In genomic region chr13:30306762-30307193, GRCh38 we compare ENCODE assay signal across 8 cellular contexts. TPM values are rescaled to one million over a fixed set of nuclear protein-coding genes. Genes with fewer than 3 reads are reported as not detected.
DNase-seq lines count a peak whose midpoint lies in the region; ATAC-seq, FAIRE-seq and TF ChIP-seq lines count a peak whose summit lies in the region.

No MANE protein-coding gene starts in this region.

- peaks cover 0 to 6% of the 10 kb centered on the region in 2 experiments for H3K36me3 ChIP-seq in keratinocyte (ENCODE audit: control insufficient read depth in 2 of 2, extremely low read depth in 1 of 2, insufficient read depth in 2 of 2, low read length in 2 of 2)

- peak overlapping the region; percentile 86 to 96 (median 91) for H3K4me3 ChIP-seq in keratinocyte (ENCODE audit: control insufficient read depth in 2 of 3, extremely low read depth in 1 of 3, insufficient read depth in 2 of 3, low read depth in 1 of 3, low read length in 3 of 3)

- H3K79me2 ChIP-seq in keratinocyte (ENCODE audit: control insufficient read depth, insufficient read depth, low read length) = peaks cover 44% of the 10 kb centered on the region

- peak; percentile 61 for TF ChIP-seq POLR2A in GM19099 (IDR thresholded peaks at IDR 0.05; ENCODE audit: extremely low read depth, insufficient read length, low read depth)

- TF ChIP-seq CTCF in keratinocyte (optimal IDR thresholded peaks at IDR 0.05 in 1 of 3, IDR thresholded peaks at IDR 0.05 in 1 of 3, conservative IDR thresholded peaks at IDR 0.05 in 1 of 3; ENCODE audit: extremely low read depth in 1 of 3, insufficient read depth in 2 of 3, low read length in 3 of 3) = no peak

- dilution Hi-C loops in keratinocyte (cut with MboI; ENCODE audit: extremely low pct_ligation_motif_present, low sequenced_read_pairs) = no loop called here

- peak overlapping the region; percentile 93 for H3K4me2 ChIP-seq in keratinocyte (ENCODE audit: control insufficient read depth, extremely low read depth, insufficient read depth, low read depth, low read length)

- no peaks in the 10 kb centered on the region for H4K20me1 ChIP-seq in keratinocyte (ENCODE audit: control insufficient read depth, extremely low read depth, insufficient read depth, low read length)

- peak overlapping the region; percentile 69 for H3K27ac ChIP-seq in keratinocyte (ENCODE audit: control insufficient read depth, insufficient read depth, low read length)

- no peaks in the 10 kb centered on the region for H3K9me1 ChIP-seq in keratinocyte (ENCODE audit: control insufficient read depth, extremely low read depth, insufficient read depth, low read length)

- DNase-seq in AML-193 (lab: John Stamatoyannopoulos, UW) (peak; percentile 90 to 93), NCI-H446 treated with DMSO at 0.1 percent for 48 hours (lab: John Stamatoyannopoulos, UW) (peak; percentile 62), cerebellar nuclear complex (lab: John Stamatoyannopoulos, UW) (peak; percentile 36 to 84), keratinocyte (ENCODE audit: low read depth, low spot score) (peak; percentile 38)
- DNase-seq in activated CD4-positive, CD25-positive, alpha-beta regulatory T cell treated with anti-CD3 and anti-CD28 coated beads, Interleukin-2, amount 50 U/mL, for 72 hours = peak; percentile 92
- DNase-seq in stimulated activated CD4-positive, alpha-beta T cell treated with anti-CD3 and anti-CD28 coated beads, Interleukin-12 subunit alpha, Interleukin-12 subunit beta, amount 100 ng/mL, for 48 hours (ENCODE audit: low read depth in 2 of 3, low spot score in 1 of 3) = peak; percentile 86 to 92 (median 87)

- no peaks in the 10 kb centered on the region for H3K9me3 ChIP-seq in keratinocyte (ENCODE audit: control insufficient read depth, low read depth, low read length)

- peaks cover 15% of the 10 kb centered on the region for H3K4me1 ChIP-seq in keratinocyte (ENCODE audit: control insufficient read depth, extremely low read depth, insufficient read depth, low read length)

- peak; percentile 73 for ATAC-seq in HG03378 (IDR thresholded peaks at IDR 0.05; ENCODE audit: unreplicated experiment)

- peak overlapping the region; percentile 84 for H3K9ac ChIP-seq in keratinocyte (ENCODE audit: control insufficient read depth, extremely low read depth, insufficient read depth, low read length)

- H3K27me3 ChIP-seq in keratinocyte (ENCODE audit: control insufficient read depth, extremely low read depth, insufficient read depth, low read length) = no peaks in the 10 kb centered on the region

- H2AFZ ChIP-seq in keratinocyte (ENCODE audit: control insufficient read depth, low read length) = peak overlapping the region; percentile 98

- no peak for FAIRE-seq in keratinocyte (lab: Jason Lieb, UNC)

RNA-seq across cellular contexts. Expression of gene KATNAL1, which starts 0.6 kb away (rescaled TPM):
- polyA plus RNA-seq in keratinocyte = 6.1 to 10.1 TPM (median 8.1 TPM) in 3 replicates
- 3.6 TPM for polyA plus RNA-seq in keratinocyte (2011; ENCODE audit: low read depth)
- polyA plus RNA-seq in keratinocyte (2011; cell fraction: cytosol; rRNA removed) = 6.9 and 9.8 TPM in 2 replicates
- polyA plus RNA-seq in keratinocyte (2011; cell fraction: nucleus; rRNA removed) = 9.6 and 10.4 TPM in 2 replicates
- polyA plus RNA-seq in keratinocyte (2012; ENCODE audit: low replicate concordance) = 2.4 and 8.9 TPM in 2 replicates
- polyA minus RNA-seq in keratinocyte = 3.2 to 17.6 TPM (median 9.6 TPM) in 3 replicates
- 6.5 TPM for polyA minus RNA-seq in keratinocyte (2011; cell fraction: cytosol; rRNA and poly(A)+ RNA removed)
- 13.9 and 24.7 TPM in 2 replicates for polyA minus RNA-seq in keratinocyte (2011; cell fraction: nucleus; rRNA and poly(A)+ RNA removed)

Comparison
In these comparisons a context has a peak if more than half of its experiments do, and no peak if none do; other contexts are left out.
1. Peak in every context shown above with its lines: DNase-seq, ATAC-seq, H3K4me3 ChIP-seq and H3K27ac ChIP-seq.
2. DNase-seq: peak in every context shown above with its lines; median percentile 92 in activated CD4-positive, CD25-positive, alpha-beta regulatory T cell treated with anti-CD3 and anti-CD28 coated beads, Interleukin-2, amount 50 U/mL, for 72 hours; 92 in AML-193; 87 in stimulated activated CD4-positive, alpha-beta T cell treated with anti-CD3 and anti-CD28 coated beads, Interleukin-12 subunit alpha, Interleukin-12 subunit beta, amount 100 ng/mL, for 48 hours; 62 in NCI-H446 treated with DMSO at 0.1 percent for 48 hours; 60 in cerebellar nuclear complex; 38 in keratinocyte.